ENCODE assay signal across 13 cellular contexts in the genomic region with DNA sequence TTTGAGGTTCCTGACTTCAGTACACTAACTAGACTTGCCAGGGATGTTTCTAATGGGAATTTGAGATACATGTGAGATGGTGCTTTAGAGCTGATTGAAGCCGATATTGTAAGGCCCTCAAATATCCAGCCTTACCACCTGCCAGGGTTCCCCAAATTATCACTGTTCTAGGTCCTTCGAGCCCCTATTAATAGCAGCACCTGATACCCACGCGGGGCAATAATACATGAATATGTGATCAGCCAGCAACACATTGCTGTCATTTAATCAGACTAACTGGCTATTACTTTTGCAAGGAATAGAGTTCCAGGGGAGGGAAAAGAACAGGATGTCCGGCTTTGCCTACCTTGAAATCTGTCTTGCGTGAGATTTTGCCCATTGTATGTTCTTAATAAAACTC. TPM values are rescaled to one million over a fixed set of nuclear protein-coding genes. Genes with fewer than 3 reads are reported as not detected.
DNase-seq lines count a peak whose midpoint lies in the region; ATAC-seq lines count a peak whose summit lies in the region.
"Had no signal": no experiment of that assay in that cellular context is flagged by ENCODE, and none has a peak within 500 bp of the region (broad histone marks: within the 10 kb centered on the region; RNA-seq: fewer than 3 reads in every experiment).

No MANE protein-coding gene starts in this region.

- DNase-seq in activated CD4-positive, alpha-beta T cell treated with anti-CD3 and anti-CD28 coated beads for 36 hours, result no peak
- no peak for DNase-seq in activated CD4-positive, alpha-beta T cell treated with anti-CD3 and anti-CD28 coated beads for 48 hours
- no peak for DNase-seq in caudate nucleus (lab: John Stamatoyannopoulos, UW)
- peak; percentile 11 for DNase-seq in pons (ENCODE audit: low spot score)
- no peak for DNase-seq in DMS53 (lab: John Stamatoyannopoulos, UW)
- DNase-seq in effector CD4-positive, alpha-beta T cell, result no peak
- DNase-seq: 8988T, GDM1, islet precursor cell, NCI-H2081, NCI-H82 had no signal

- peak overlapping the region; percentile 46 for H3K27ac ChIP-seq in caudate nucleus (ENCODE audit: low read depth, low read length)

- H3K36me3 Mint-ChIP-seq in activated CD4-positive, alpha-beta T cell treated with anti-CD3 and anti-CD28 coated beads for 36 hours (ENCODE audit: low read depth), result peaks cover 75% of the 10 kb centered on the region
- no peaks in the 10 kb centered on the region for H3K36me3 Mint-ChIP-seq in IgD-negative memory B cell

- no peak for ATAC-seq in activated CD4-positive, alpha-beta T cell treated with anti-CD3 and anti-CD28 coated beads for 36 hours
- ATAC-seq in HG03520 (IDR thresholded peaks at IDR 0.05; ENCODE audit: unreplicated experiment), result no peak

- CTCF ChIA-PET in activated CD4-positive, alpha-beta T cell treated with anti-CD3 and anti-CD28 coated beads for 36 hours (lab: Charles Lee), result interaction anchor here (0.9 kb wide), 1 partner anchor 9 kb away, joined by 4 read pairs; no protein-coding TSS in a partner anchor

- peak overlapping the region; percentile 98 for H3K27ac Mint-ChIP-seq in activated CD4-positive, alpha-beta T cell treated with anti-CD3 and anti-CD28 coated beads for 36 hours
- peak overlapping the region; percentile 86 to 89 (median 87) for H3K27ac Mint-ChIP-seq in IgD-negative memory B cell

- intact Hi-C loops in activated CD4-positive, alpha-beta T cell treated with anti-CD3 and anti-CD28 coated beads for 36 hours (cut with DNase I, micrococcal nuclease), result loop anchor here (2.0 to 10.0 kb wide), 5 partner anchors 454 to 932 kb away; a partner anchor contains a TSS

- POLR2A ChIA-PET in activated CD4-positive, alpha-beta T cell treated with anti-CD3 and anti-CD28 coated beads for 36 hours (lab: Charles Lee), result interaction anchor here (0.6 kb wide), 1 partner anchor 26 kb away, joined by 3 read pairs; no protein-coding TSS in a partner anchor

- peaks cover 76% of the 10 kb centered on the region for H3K4me1 Mint-ChIP-seq in activated CD4-positive, alpha-beta T cell treated with anti-CD3 and anti-CD28 coated beads for 36 hours
- peaks cover 51 to 58% (median 55%) of the 10 kb centered on the region in 3 donors for H3K4me1 Mint-ChIP-seq in IgD-negative memory B cell

- no peaks in the 10 kb centered on the region for H3K27me3 Mint-ChIP-seq in activated CD4-positive, alpha-beta T cell treated with anti-CD3 and anti-CD28 coated beads for 36 hours
- H3K27me3 Mint-ChIP-seq in IgD-negative memory B cell, result peaks cover 24% of the 10 kb centered on the region

- H3K4me3 Mint-ChIP-seq in activated CD4-positive, alpha-beta T cell treated with anti-CD3 and anti-CD28 coated beads for 36 hours, result peak overlapping the region; percentile 82
- peak overlapping the region; percentile 13 to 90 (median 70) for H3K4me3 Mint-ChIP-seq in IgD-negative memory B cell

- H3K9me3 Mint-ChIP-seq in activated CD4-positive, alpha-beta T cell treated with anti-CD3 and anti-CD28 coated beads for 36 hours (ENCODE audit: low read depth), result no peaks in the 10 kb centered on the region
- H3K9me3 Mint-ChIP-seq in IgD-negative memory B cell, result no peaks in the 10 kb centered on the region

RNA-seq across cellular contexts. Expression of a gene that starts 5.1 kb away (rescaled TPM):
- 100 to 1,000 TPM; 134 to 146 TPM for total RNA-seq in activated CD4-positive, alpha-beta T cell treated with anti-CD3 and anti-CD28 coated beads for 36 hours
- polyA plus RNA-seq in IgD-negative memory B cell, result 6.8 TPM
